8 cellular contexts compared by ENCODE assay signal in genomic region chr2:46062637-46063412, GRCh38.
DNase-seq lines count a peak whose midpoint lies in the region; ATAC-seq and TF ChIP-seq lines count a peak whose summit lies in the region.

No MANE protein-coding gene starts in this region.

- no peaks in the 10 kb centered on the region for H3K9me3 ChIP-seq in RWPE2 (ENCODE audit: severe bottlenecking)

- H3K4me1 ChIP-seq in RWPE2 (ENCODE audit: insufficient read depth, poor library complexity, severe bottlenecking) (peaks cover 20% of the 10 kb centered on the region), foreskin keratinocyte (no peaks in the 10 kb centered on the region)

- DNase-seq in DMS153 treated with DMSO at 0.1 percent for 48 hours (lab: John Stamatoyannopoulos, UW; ENCODE audit: unreplicated experiment) = peak; percentile 53
- peak; percentile 69 for DNase-seq in LoVo (ENCODE audit: low spot score)
- no peak for DNase-seq in RWPE2 (ENCODE audit: low spot score)
- DNase-seq in activated T-helper 1 cell treated with anti-CD3 and anti-CD28 coated beads, Interleukin-2, amount 50 U/mL, for 16 hours (ENCODE audit: low read depth in 1 of 2, low spot score in 1 of 2) = peak; percentile 27 to 39
- peak; percentile 18 to 50 for DNase-seq in foreskin keratinocyte
- peak; percentile 26 for DNase-seq in occipital lobe (lab: John Stamatoyannopoulos, UW)
- peak in 40 of 49 donors; percentile 0 to 74 (median 43) for DNase-seq in substantia nigra (lab: John Stamatoyannopoulos, UW)

- no peak overlapping the region for H3K27ac ChIP-seq in RWPE2 (ENCODE audit: poor library complexity, severe bottlenecking)
- no peak overlapping the region for H3K27ac ChIP-seq in foreskin keratinocyte
- H3K27ac ChIP-seq in substantia nigra (ENCODE audit: low read depth, low read length, poor library complexity, severe bottlenecking) = no peak overlapping the region

- peak; percentile 94 for TF ChIP-seq CTCF in RWPE2 (IDR thresholded peaks at IDR 0.05; ENCODE audit: poor library complexity, severe bottlenecking)
- peak; percentile 88 for TF ChIP-seq CTCF in foreskin keratinocyte (conservative IDR thresholded peaks at IDR 0.05)

- ATAC-seq in RWPE2 (ENCODE audit: low read depth) (0 out of 3 replicates have a peak, but pooled peaks have one; percentile 35), foreskin keratinocyte (peak; percentile 45), GM21390 (IDR thresholded peaks at IDR 0.05; ENCODE audit: unreplicated experiment) (no peak)

- H3K36me3 ChIP-seq in RWPE2 (ENCODE audit: low read depth) = no peaks in the 10 kb centered on the region

- H3K27me3 ChIP-seq in RWPE2 (ENCODE audit: insufficient read depth, poor library complexity, severe bottlenecking) = no peaks in the 10 kb centered on the region
- no peaks in the 10 kb centered on the region for H3K27me3 ChIP-seq in foreskin keratinocyte

- H3K4me3 ChIP-seq in RWPE2 (ENCODE audit: severe bottlenecking) = no peak overlapping the region
